8 cellular contexts compared by ENCODE assay signal in the genomic region with DNA sequence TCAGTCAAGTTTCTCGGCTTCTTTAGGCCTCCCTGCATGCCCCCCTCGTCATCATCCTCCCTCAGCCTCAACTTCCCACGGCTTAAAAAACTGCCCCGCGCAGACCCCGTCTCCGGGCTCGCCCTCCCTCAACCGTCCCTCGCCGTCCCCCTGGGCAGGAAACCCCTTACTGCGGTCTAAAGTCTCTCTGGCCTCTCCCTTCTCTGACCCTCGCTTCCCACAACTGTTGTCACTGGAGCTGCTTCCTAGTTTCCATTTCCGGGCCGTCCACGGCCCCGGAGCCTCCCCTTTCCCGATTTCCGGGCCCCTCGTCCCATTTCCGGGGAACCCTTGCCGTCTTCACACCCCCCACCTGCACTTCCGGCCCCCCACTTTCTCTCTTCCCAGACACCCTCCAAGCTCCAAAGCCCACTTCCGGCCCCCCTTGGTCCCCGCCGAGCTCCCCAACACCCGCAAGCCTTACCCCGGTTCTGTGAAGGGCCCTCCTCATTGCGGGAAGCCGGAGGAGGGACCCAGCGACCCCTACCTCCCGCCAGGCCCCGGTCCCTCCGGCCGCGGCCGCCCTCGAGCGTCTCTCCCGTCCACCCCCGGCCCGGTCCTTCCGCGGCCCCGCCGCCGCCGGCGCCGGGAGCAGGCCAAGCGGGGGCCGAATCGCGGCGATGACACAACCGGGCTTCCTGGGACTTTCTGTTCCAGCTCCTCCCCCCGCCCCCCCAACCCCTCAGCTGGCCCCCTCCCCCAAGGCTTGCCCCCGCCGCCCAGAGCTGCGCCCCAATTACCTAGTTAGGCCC. TPM values are rescaled to one million over a fixed set of nuclear protein-coding genes. Genes with fewer than 3 reads are reported as not detected.
DNase-seq lines count a peak whose midpoint lies in the region; ATAC-seq lines count a peak whose summit lies in the region.

No MANE protein-coding gene starts in this region.

- no peaks in the 10 kb centered on the region for H3K27me3 Mint-ChIP-seq in T-cell

- no peaks in the 10 kb centered on the region for H3K9me3 Mint-ChIP-seq in T-cell

- peak overlapping the region; percentile 97 for H3K27ac ChIP-seq in angular gyrus (ENCODE audit: low read depth, low read length)

- DNase-seq in ELF-1 (ENCODE audit: low read depth, low spot score): peak; percentile 54
- DNase-seq in KBM-7: peak; percentile 47
- peak; percentile 52 to 78 (median 66) for DNase-seq in T-cell
- peak; percentile 77 for DNase-seq in hepatic stellate cell (ENCODE audit: low spot score)
- DNase-seq in renal cortical epithelial cell (ENCODE audit: low read depth): peak; percentile 29
- no peak for DNase-seq in NCI-H1048 (lab: John Stamatoyannopoulos, UW)

- H3K4me1 Mint-ChIP-seq in T-cell: peaks cover 54 to 62% (median 56%) of the 10 kb centered on the region in 3 donors

- H3K27ac Mint-ChIP-seq in T-cell: peak overlapping the region; percentile 91 to 100

- POLR2A ChIA-PET in T-cell (lab: Charles Lee): interaction anchor here (0.6 to 1.4 kb wide), 6 partner anchors 8 to 739 kb away, joined by 3 to 13 read pairs (median 4); no protein-coding TSS in a partner anchor

- peak overlapping the region; percentile 97 to 99 (median 98) for H3K4me3 Mint-ChIP-seq in T-cell

- in situ Hi-C loops in KBM-7 (cut with MboI; ENCODE audit: low pct_unique_long_range_greater_than_20kb, low sequenced_read_pairs): no loop called here

- peaks cover 11% of the 10 kb centered on the region for H3K36me3 Mint-ChIP-seq in T-cell

- ATAC-seq in GM21737 (IDR thresholded peaks at IDR 0.05; ENCODE audit: unreplicated experiment) (peak; percentile 16), T-cell (replicated peaks in 1 of 4) (peak; percentile 28 to 41 (median 36))

- CTCF ChIA-PET in T-cell (lab: Charles Lee): interaction anchor here in 1 of 2 donors (0.5 to 1.2 kb wide), 6 partner anchors 8 to 146 kb away, joined by 3 to 7 read pairs (median 4); no protein-coding TSS in a partner anchor

RNA-seq across cellular contexts. Expression of a gene that starts 0.5 kb away (rescaled TPM):
- total RNA-seq in T-cell: 100 to 1,000 TPM; 185 to 219 (median 192) TPM
- total RNA-seq in renal cortical epithelial cell: 215 and 346 TPM in 2 replicates

RNA-seq across cellular contexts. Expression of a gene that starts 1.0 kb away (rescaled TPM):
- total RNA-seq in T-cell (1 to 10 TPM in 3 of 5 donors, under 1 TPM in 2; 0.62 to 1.6 (median 1.1) TPM), renal cortical epithelial cell (4.2 and 8.0 TPM in 2 replicates)
